8 cellular contexts compared by ENCODE assay signal in the genomic region with DNA sequence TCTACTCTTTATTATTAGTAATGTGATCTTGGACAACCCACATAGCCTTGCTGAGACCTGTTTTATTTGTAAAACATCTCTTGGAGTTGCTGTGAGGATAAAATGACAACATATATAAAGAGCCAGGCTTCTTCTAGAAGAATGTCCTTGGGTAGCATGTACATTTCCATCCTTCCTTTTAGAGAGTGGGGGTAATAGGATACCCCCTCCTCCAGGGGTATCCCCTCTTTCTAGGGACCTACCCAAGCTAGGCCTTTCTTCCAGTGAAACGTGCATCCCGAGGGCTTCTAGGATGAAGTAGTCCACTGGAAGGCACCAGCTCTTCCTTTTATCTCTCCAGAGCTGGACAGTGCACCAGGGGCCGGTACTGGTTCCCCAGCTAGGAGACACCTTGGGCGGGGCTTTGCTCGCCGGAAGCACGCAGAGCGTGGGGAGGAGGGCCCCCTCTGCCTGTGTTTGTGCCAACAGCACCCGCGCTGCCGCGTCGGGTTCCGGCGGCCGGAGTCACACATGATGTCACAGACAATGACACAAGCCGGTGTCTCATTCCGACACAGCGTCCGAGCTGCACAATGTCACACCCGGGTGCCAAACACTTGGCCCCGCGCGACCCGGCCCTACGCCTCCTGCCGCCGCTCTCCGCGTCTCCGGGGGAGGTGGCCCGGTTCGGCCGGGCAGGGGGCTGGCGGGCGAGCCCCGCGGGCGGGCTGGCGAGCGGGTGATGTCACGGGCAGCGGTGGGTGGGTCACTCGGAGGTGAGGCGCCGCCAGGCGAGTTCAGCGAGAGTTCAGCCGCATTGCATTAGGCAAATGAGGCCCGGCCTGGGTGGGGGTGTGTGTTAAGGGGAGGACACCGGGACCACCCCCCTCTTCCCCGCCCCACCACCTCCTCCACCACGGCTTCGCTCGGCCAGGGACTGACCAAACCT. TPM values are rescaled to one million over a fixed set of nuclear protein-coding genes. Genes with fewer than 3 reads are reported as not detected.
A peak's percentile ranks its signal among the peaks of the same experiment; 100 is the strongest.
DNase-seq lines count a peak whose midpoint lies in the region; ATAC-seq and TF ChIP-seq lines count a peak whose summit lies in the region.

No MANE protein-coding gene starts in this region.

- no peaks in the 10 kb centered on the region for H3K36me3 ChIP-seq in gastroesophageal sphincter
- H3K36me3 ChIP-seq in testis (ENCODE audit: low read depth, missing control alignments): no peaks in the 10 kb centered on the region

- TF ChIP-seq EP300 in gastroesophageal sphincter (IDR thresholded peaks at IDR 0.05): no peak

- TF ChIP-seq CTCF in gastroesophageal sphincter (IDR thresholded peaks at IDR 0.05): peak in 2 of 4 experiments; percentile 23 to 30
- TF ChIP-seq CTCF in testis (IDR thresholded peaks at IDR 0.05): peak in 2 of 3 experiments; percentile 6 to 14

- H3K27ac ChIP-seq in gastroesophageal sphincter (peak overlapping the region; percentile 84 to 99 (median 96)), testis (peak overlapping the region; percentile 83 to 97)

- H3K4me1 ChIP-seq in gastroesophageal sphincter (peaks cover 0 to 88% (median 39%) of the 10 kb centered on the region in 3 donors), testis (peaks cover 80% of the 10 kb centered on the region)

- H3K4me3 ChIP-seq in gastroesophageal sphincter: peak overlapping the region; percentile 58 to 90
- H3K4me3 ChIP-seq in testis: peak overlapping the region; percentile 74 to 83

- 0 to 1% methylated on average over 1 to 28 of the region's 55 CpGs for WGBS in gastroesophageal sphincter (ENCODE audit: low coverage in 1 of 2), 2 donors
- WGBS in testis, 2 donors: 0% methylated on average over 6 to 26 of the region's 55 CpGs

- ATAC-seq in HG03520 (IDR thresholded peaks at IDR 0.05; ENCODE audit: unreplicated experiment) (peak; percentile 56), gastroesophageal sphincter (peak; percentile 83)

- H3K9me3 ChIP-seq in gastroesophageal sphincter: no peaks in the 10 kb centered on the region
- no peaks in the 10 kb centered on the region for H3K9me3 ChIP-seq in testis

- DNase-seq in AG08396 (ENCODE audit: low spot score) (peak; percentile 86), RKO (ENCODE audit: low spot score) (peak; percentile 92), nucleus accumbens (lab: John Stamatoyannopoulos, UW) (peak in 45 of 56 donors; percentile 15 to 92 (median 52)), testis (peak; percentile 93)
- DNase-seq in activated naive CD4-positive, alpha-beta T cell (lab: John Stamatoyannopoulos, UW): peak; percentile 40 to 79 (median 59)

- intact Hi-C loops in testis (cut with DNase I; ENCODE audit: low total_unique reads): no loop called here

- H3K27me3 ChIP-seq in gastroesophageal sphincter (no peaks in the 10 kb centered on the region), testis (no peaks in the 10 kb centered on the region)

- peak; percentile 31 for TF ChIP-seq POLR2A in GM19099 (IDR thresholded peaks at IDR 0.05; ENCODE audit: extremely low read depth, insufficient read length, low read depth)
- peak; percentile 58 to 69 for TF ChIP-seq POLR2A in gastroesophageal sphincter (IDR thresholded peaks at IDR 0.05)
- peak; percentile 6 for TF ChIP-seq POLR2A in testis (IDR thresholded peaks at IDR 0.05)

RNA-seq across cellular contexts. Expression of a gene that starts 23.4 kb away (rescaled TPM):
- total RNA-seq in gastroesophageal sphincter: 1 to 10 TPM in 1 of 4 donors, not detected in 3; 2.5 TPM
- 1 to 10 TPM; 2.1 to 2.6 TPM for total RNA-seq in testis
- not detected for polyA plus RNA-seq in testis (ENCODE audit: insufficient read depth, low read depth, low replicate concordance)

RNA-seq across cellular contexts. Expression of a gene that starts 32.2 kb away (rescaled TPM):
- total RNA-seq in gastroesophageal sphincter (10 to 100 TPM; 18.5 to 41.8 (median 28.5) TPM), testis (10 to 100 TPM; 65.5 to 66.0 TPM)
- polyA plus RNA-seq in testis (ENCODE audit: insufficient read depth, low read depth, low replicate concordance): 49.8 TPM

RNA-seq across cellular contexts. Expression of a gene that starts 53.5 kb away (rescaled TPM):
- total RNA-seq in gastroesophageal sphincter: 1 to 10 TPM in 2 of 4 donors, under 1 TPM in 1, not detected in 1; 0.54 to 2.2 (median 1.2) TPM
- 10 to 100 TPM; 12.4 to 22.8 TPM for total RNA-seq in testis
- 14.7 TPM for polyA plus RNA-seq in testis (ENCODE audit: insufficient read depth, low read depth, low replicate concordance)

Comparison
In these comparisons a context has a peak if more than half of its experiments do, and no peak if none do; other contexts are left out.
1. Peak in every context shown above with its lines: DNase-seq, ATAC-seq, H3K4me3 ChIP-seq and H3K27ac ChIP-seq.
2. POLR2A ChIP-seq: peak in every context shown above with its lines; median percentile 64 in gastroesophageal sphincter; 31 in GM19099; 6 in testis.
3. RNA of a gene that starts 53.5 kb away (total RNA-seq): 12.4 to 22.8 TPM in testis; 0.54 to 2.2 TPM in gastroesophageal sphincter; every median in the first group is over 4 times any median in the second.